ENCODE assay signal across 25 cellular contexts in genomic region chr2:210215120-210215519, GRCh38. TPM values are rescaled to one million over a fixed set of nuclear protein-coding genes. Genes with fewer than 3 reads are reported as not detected.
"Had no signal": no experiment of that assay in that cellular context is flagged by ENCODE, and none has a peak within 500 bp of the region (broad histone marks: within the 10 kb centered on the region; RNA-seq: fewer than 3 reads in every experiment).

No MANE protein-coding gene starts in this region.

- H3K4me1 ChIP-seq: esophagus squamous epithelium, gastrocnemius medialis, lower lobe of right lung, sigmoid colon had no signal

- H3K27ac ChIP-seq: cardiac muscle cell, esophagus squamous epithelium, gastrocnemius medialis, lower lobe of right lung, sigmoid colon had no signal

- H3K4me3 ChIP-seq: cardiac muscle cell, esophagus squamous epithelium, gastrocnemius medialis, lower lobe of right lung, mucosa of descending colon, sigmoid colon, smooth muscle cell had no signal

- H3K9me3 ChIP-seq: esophagus squamous epithelium, gastrocnemius medialis, lower lobe of right lung, mucosa of descending colon, sigmoid colon had no signal

- H3K27me3 ChIP-seq: cardiac muscle cell, esophagus squamous epithelium, gastrocnemius medialis, sigmoid colon had no signal

- ATAC-seq: gastrocnemius medialis; mucosa of descending colon; stimulated activated memory B cell treated with anti-CD40 and anti-IgM and Interleukin-4, amounts not matched to agents 10 μg/mL and 1 μg/mL and 100 μg/mL, for 72 hours; T-helper 17 cell had no signal

- DNase-seq: activated CD4-positive, alpha-beta T cell treated with anti-CD3 and anti-CD28 coated beads for 4 hours; activated CD4-positive, alpha-beta T cell treated with anti-CD3 and anti-CD28 coated beads, Interleukin-2, amount 50 U/mL, for 48 hours; activated CD4-positive, CD25-positive, alpha-beta regulatory T cell; activated CD8-positive, alpha-beta memory T cell treated with anti-CD3 and anti-CD28 coated beads, Interleukin-2, amount 50 U/mL, for 48 hours; activated naive CD4-positive, alpha-beta T cell treated with Interleukin-2 at 50 U/mL for 16 hours; activated naive CD8-positive, alpha-beta T cell treated with anti-CD3 and anti-CD28 coated beads for 36 hours; activated T-cell treated with anti-CD3 and anti-CD28 coated beads, Interleukin-2, amount 50 U/mL, for 48 hours; cortex of kidney; endodermal cell; esophagus squamous epithelium; gastrocnemius medialis; hypothalamus; lower lobe of right lung; mesendoderm; mucosa of descending colon; nephron progenitor cell; nucleus accumbens; posterior cingulate gyrus; sigmoid colon; stimulated activated CD4-positive, alpha-beta T cell treated with anti-CD3 and anti-CD28 coated beads, Interleukin-15, amount 100 ng/mL, for 24 hours; T-helper 17 cell had no signal

- H3K36me3 ChIP-seq: cardiac muscle cell, esophagus squamous epithelium, sigmoid colon had no signal

RNA-seq across cellular contexts. Expression of gene ACADL, which starts 10.1 kb away (rescaled TPM):
- total RNA-seq: activated CD8-positive, alpha-beta memory T cell treated with anti-CD3 and anti-CD28 coated beads for 36 hours; activated naive CD8-positive, alpha-beta T cell treated with anti-CD3 and anti-CD28 coated beads for 36 hours; T-helper 17 cell had no signal
